ENCODE assay signal across 13 cellular contexts in genomic region chr6:11752350-11752749, GRCh38. TPM values are rescaled to one million over a fixed set of nuclear protein-coding genes. Genes with fewer than 3 reads are reported as not detected.
A peak's percentile ranks its signal among the peaks of the same experiment; 100 is the strongest.
DNase-seq lines count a peak whose midpoint lies in the region; ATAC-seq, FAIRE-seq and TF ChIP-seq lines count a peak whose summit lies in the region.
"Had no signal": no experiment of that assay in that cellular context is flagged by ENCODE, and none has a peak within 500 bp of the region (broad histone marks: within the 10 kb centered on the region; RNA-seq: fewer than 3 reads in every experiment).

No MANE protein-coding gene starts in this region.

- H3K9me3 Mint-ChIP-seq in GM23338, result no peaks in the 10 kb centered on the region

- H3K9me1 ChIP-seq in endothelial cell of umbilical vein (replicated peaks; ENCODE audit: control insufficient read depth, extremely low read depth, insufficient read depth, low read length), result no peaks in the 10 kb centered on the region

- TF ChIP-seq CTCF in GM23338 (conservative IDR thresholded peaks at IDR 0.05; ENCODE audit: low read depth in 2 of 2) (no peak), endothelial cell of umbilical vein (IDR thresholded peaks at IDR 0.05; ENCODE audit: extremely low read depth in 1 of 2, insufficient read depth in 1 of 2, low read depth in 1 of 2, low read length in 2 of 2) (no peak)

- TF ChIP-seq POLR2A in endothelial cell of umbilical vein (IDR thresholded peaks at IDR 0.05; ENCODE audit: low read depth, low read length), result no peak

- peak; percentile 42 for FAIRE-seq in endothelial cell of umbilical vein (lab: Jason Lieb, UNC)
- FAIRE-seq: A549, K562 had no signal

- H4K20me1 ChIP-seq in GM23338 (replicated peaks; ENCODE audit: insufficient read depth), result no peaks in the 10 kb centered on the region
- H4K20me1 ChIP-seq in endothelial cell of umbilical vein (replicated peaks; ENCODE audit: control insufficient read depth, extremely low read depth, insufficient read depth, low read length), result no peaks in the 10 kb centered on the region

- DNase-seq in GM23338 (ENCODE audit: low spot score) (no peak), endothelial cell of umbilical vein (ENCODE audit: low read depth, low spot score) (no peak), mesenchymal stem cell (no peak), C1 segment of cervical spinal cord (lab: John Stamatoyannopoulos, UW) (no peak), NCI-H1048 (lab: John Stamatoyannopoulos, UW) (no peak)
- DNase-seq: Caco-2; CD8-positive, alpha-beta memory T cell; DND-41; GF-D8; HCEC 1CT had no signal

- H2AFZ ChIP-seq in GM23338, result peak overlapping the region; percentile 74; the same call in 1 of the 2 replicates
- no peak overlapping the region for H2AFZ ChIP-seq in endothelial cell of umbilical vein (ENCODE audit: low read depth, low read length)
- no peak overlapping the region for H2AFZ ChIP-seq in mesenchymal stem cell (ENCODE audit: low read depth, low read length)

- H3K79me2 ChIP-seq in GM23338 (replicated peaks; ENCODE audit: insufficient read depth), result no peaks in the 10 kb centered on the region
- peaks cover 75% of the 10 kb centered on the region for H3K79me2 ChIP-seq in endothelial cell of umbilical vein (ENCODE audit: control insufficient read depth, insufficient read depth, low read length)

- no peak for ATAC-seq in GM23338
- no peak for ATAC-seq in HG03108 (IDR thresholded peaks at IDR 0.05; ENCODE audit: unreplicated experiment)
- ATAC-seq: A549, K562 had no signal

- H3K14ac ChIP-seq in mesenchymal stem cell (ENCODE audit: low read length in 2 of 2), result no peak overlapping the region

- H3K27ac Mint-ChIP-seq in GM23338, result no peak overlapping the region
- H3K27ac Mint-ChIP-seq: CD8-positive, alpha-beta memory T cell had no signal

- no peak overlapping the region for H3K4me3 ChIP-seq in GM23338
- no peak overlapping the region for H3K4me3 ChIP-seq in endothelial cell of umbilical vein (replicated peaks in 1 of 3; ENCODE audit: insufficient read depth in 1 of 3, low read depth in 1 of 3, low read length in 3 of 3)
- peak overlapping the region in 1 of 2 experiments; percentile 12 for H3K4me3 ChIP-seq in mesenchymal stem cell (ENCODE audit: insufficient read depth in 1 of 2, low read depth in 1 of 2, low read length in 2 of 2)
- H3K4me3 ChIP-seq: A549, K562 had no signal

- intact Hi-C loops in endothelial cell of umbilical vein (cut with micrococcal nuclease), result no loop called here

- no TSS peak for BruUV-seq in endothelial cell of umbilical vein (replicated peaks; lab: Mats Ljungman, UMichigan)

- no peaks in the 10 kb centered on the region for H3K27me3 Mint-ChIP-seq in GM23338 (ENCODE audit: insufficient read depth, low read depth, poor library complexity)

- H3K27ac ChIP-seq in GM23338 (ENCODE audit: low read depth) (no peak overlapping the region), endothelial cell of umbilical vein (ENCODE audit: insufficient read depth, low read depth, low read length) (no peak overlapping the region), mesenchymal stem cell (ENCODE audit: low read length, poor library complexity, severe bottlenecking) (no peak overlapping the region)
- H3K27ac ChIP-seq: A549 had no signal

- H3K4me3 Mint-ChIP-seq in GM23338, result no peak overlapping the region
- H3K4me3 Mint-ChIP-seq: CD8-positive, alpha-beta memory T cell had no signal

- no peak overlapping the region for H4K8ac ChIP-seq in mesenchymal stem cell (ENCODE audit: low read length)

- H3K36me3 ChIP-seq in GM23338 (ENCODE audit: insufficient read depth), result no peaks in the 10 kb centered on the region
- no peaks in the 10 kb centered on the region for H3K36me3 ChIP-seq in endothelial cell of umbilical vein (ENCODE audit: control insufficient read depth in 2 of 2, extremely low read depth in 1 of 2, insufficient read depth in 2 of 2, low read length in 2 of 2)
- peaks cover 0 to 6% of the 10 kb centered on the region in 2 experiments for H3K36me3 ChIP-seq in mesenchymal stem cell (ENCODE audit: control insufficient read depth in 1 of 2, insufficient read depth in 2 of 2, low read depth in 1 of 2, low read length in 2 of 2)

- H3K23ac ChIP-seq in mesenchymal stem cell (ENCODE audit: low read length in 2 of 2), result no peak overlapping the region

- H3K18ac ChIP-seq in mesenchymal stem cell (ENCODE audit: low read depth in 1 of 2, low read length in 2 of 2), result no peak overlapping the region

- no peaks in the 10 kb centered on the region for H3K36me3 Mint-ChIP-seq in GM23338 (ENCODE audit: low read depth)

- H3K9ac ChIP-seq in endothelial cell of umbilical vein (replicated peaks; ENCODE audit: extremely low read depth, insufficient read depth, low read length) (no peak overlapping the region), mesenchymal stem cell (ENCODE audit: low read length) (peak overlapping the region; percentile 27)

- H3F3A ChIP-seq in GM23338 (replicated peaks; ENCODE audit: low read depth), result no peaks in the 10 kb centered on the region

- no peaks in the 10 kb centered on the region; the same call in 1 of the 2 replicates for H3K9me2 ChIP-seq in GM23338 (ENCODE audit: insufficient read depth)

- H3K4me2 ChIP-seq in GM23338, result no peak overlapping the region
- H3K4me2 ChIP-seq in endothelial cell of umbilical vein (ENCODE audit: insufficient read depth, low read length), result no peak overlapping the region
- H3K4me2 ChIP-seq in mesenchymal stem cell (ENCODE audit: low read length, poor library complexity, severe bottlenecking), result no peak overlapping the region
- H3K4me2 ChIP-seq: A549 had no signal

- dilution Hi-C loops in endothelial cell of umbilical vein (cut with MboI; ENCODE audit: extremely low pct_ligation_motif_present, low sequenced_read_pairs), result loop anchor here (25.0 kb wide), 1 partner anchor 535 kb away; the partner anchor contains the start of gene EDN1

- 64% methylated on average over 1 of the region's 1 CpG for WGBS in mesenchymal stem cell

- H3K9me3 ChIP-seq in endothelial cell of umbilical vein (replicated peaks; ENCODE audit: control insufficient read depth, insufficient read depth, low read length) (no peaks in the 10 kb centered on the region), mesenchymal stem cell (ENCODE audit: control insufficient read depth, low read length) (peaks cover 1% of the 10 kb centered on the region)
- H3K9me3 ChIP-seq: A549, Caco-2 had no signal

- H3K27me3 ChIP-seq in GM23338 (ENCODE audit: insufficient read depth), result no peaks in the 10 kb centered on the region
- H3K27me3 ChIP-seq in endothelial cell of umbilical vein (ENCODE audit: control insufficient read depth in 2 of 2, insufficient read depth in 2 of 2, low read length in 2 of 2), result no peaks in the 10 kb centered on the region
- no peaks in the 10 kb centered on the region for H3K27me3 ChIP-seq in mesenchymal stem cell (ENCODE audit: control insufficient read depth in 1 of 2, insufficient read depth in 1 of 2, low read length in 2 of 2)

- no peak overlapping the region for H2BK15ac ChIP-seq in mesenchymal stem cell (ENCODE audit: low read depth, poor library complexity, severe bottlenecking)

- no peak overlapping the region for H2BK12ac ChIP-seq in mesenchymal stem cell (ENCODE audit: low read length in 2 of 2)

- no peak overlapping the region for H2BK120ac ChIP-seq in mesenchymal stem cell (ENCODE audit: low read depth, low read length)

- no peaks in the 10 kb centered on the region for H3K79me1 ChIP-seq in mesenchymal stem cell (replicated peaks; ENCODE audit: low read length, poor library complexity, severe bottlenecking)

- no peaks in the 10 kb centered on the region for H3K4me1 Mint-ChIP-seq in GM23338

- no peak overlapping the region for H4K91ac ChIP-seq in mesenchymal stem cell (ENCODE audit: low read length)

- no peak overlapping the region for H2AK5ac ChIP-seq in mesenchymal stem cell (ENCODE audit: low read length, severe bottlenecking)

- no peak overlapping the region for H2BK5ac ChIP-seq in mesenchymal stem cell (ENCODE audit: low read depth, low read length, poor library complexity, severe bottlenecking)

- POLR2A ChIA-PET in endothelial cell of umbilical vein (lab: Charles Lee), result no interaction called here

- H3K4me1 ChIP-seq in GM23338 (ENCODE audit: insufficient read depth) (peaks cover 4% of the 10 kb centered on the region), endothelial cell of umbilical vein (ENCODE audit: control insufficient read depth, extremely low read depth, insufficient read depth, low read length) (peaks cover 10% of the 10 kb centered on the region), mesenchymal stem cell (ENCODE audit: control insufficient read depth, insufficient read depth, low read depth, low read length) (no peaks in the 10 kb centered on the region)

- CTCF ChIA-PET in endothelial cell of umbilical vein (lab: Charles Lee), result interaction anchor here (0.7 to 2.0 kb wide), 3 partner anchors 11 to 31 kb away, joined by 3 to 6 read pairs (median 3); no protein-coding TSS in a partner anchor

- H3K4ac ChIP-seq in mesenchymal stem cell (ENCODE audit: low read depth in 1 of 2, low read length in 2 of 2), result no peak overlapping the region

TF ChIP-seq in GM23338, 12 proteins besides CTCF, POLR2A, EP300 and RAD21 (continues in another document):
- TF ChIP-seq EZH2phosphoT487 (IDR thresholded peaks at IDR 0.05; ENCODE audit: unreplicated experiment) (no peak), JUNB (IDR thresholded peaks at IDR 0.05; ENCODE audit: unreplicated experiment) (no peak), CREB1 (CRISPR knock-in tag; IDR thresholded peaks at IDR 0.05; ENCODE audit: low read depth) (no peak)

TF ChIP-seq in endothelial cell of umbilical vein, 7 proteins besides CTCF, POLR2A, EP300 and RAD21 (continues in another document):
- TF ChIP-seq MYC (IDR thresholded peaks at IDR 0.05; ENCODE audit: low read depth, low read length), result no peak
- TF ChIP-seq FOS (IDR thresholded peaks at IDR 0.05; ENCODE audit: borderline replicate concordance, insufficient read depth, low read length), result no peak
- no peak for TF ChIP-seq EZH2 (IDR thresholded peaks at IDR 0.05; ENCODE audit: borderline replicate concordance, low read depth, low read length, severe bottlenecking)
- TF ChIP-seq GATA2 (IDR thresholded peaks at IDR 0.05; ENCODE audit: insufficient read depth, insufficient read length, low read depth, low read length), result no peak
- TF ChIP-seq POLR2AphosphoS5 (IDR thresholded peaks at IDR 0.05; ENCODE audit: insufficient read depth, low read depth, low read length), result no peak

RNA-seq across cellular contexts. Expression of gene ADTRP, which starts 26.3 kb away (rescaled TPM):
- total RNA-seq in GM23338 (2014; rRNA removed; shearing (Covaris generic)), result not detected in 2 replicates
- polyA plus RNA-seq in GM23338 (2016; fragmentation: Nextera tagmentation; extraction: Ambion mirVana) (not detected in 2 replicates), endothelial cell of umbilical vein (3.6 and 4.4 TPM in 2 replicates)
- 3.3 and 5.6 TPM in 2 replicates for total RNA-seq in endothelial cell of umbilical vein
- polyA plus RNA-seq in endothelial cell of umbilical vein (2011; cell fraction: cytosol; rRNA removed), result 3.3 and 5.0 TPM in 2 replicates
- polyA plus RNA-seq in endothelial cell of umbilical vein (2011; cell fraction: nucleus; rRNA removed), result 5.1 and 7.4 TPM in 2 replicates
- 29.6 and 35.6 TPM in 2 replicates for polyA plus RNA-seq in endothelial cell of umbilical vein (2012)
- polyA minus RNA-seq in endothelial cell of umbilical vein, result 6.7 and 10.3 TPM in 2 replicates
- not detected for polyA minus RNA-seq in endothelial cell of umbilical vein (2011; cell fraction: cytosol; rRNA and poly(A)+ RNA removed)
- polyA minus RNA-seq in endothelial cell of umbilical vein (2011; cell fraction: nucleus; rRNA and poly(A)+ RNA removed), result 2.2 and 4.6 TPM in 2 replicates
- 1.4 TPM for polyA plus RNA-seq in mesenchymal stem cell (2013, experiment 1 of 2)
- 0.81 TPM for polyA plus RNA-seq in mesenchymal stem cell (2013, experiment 2 of 2)
- polyA plus RNA-seq: CD8-positive, alpha-beta memory T cell had no signal
